Comparison of ENCODE assay signal across 10 cellular contexts in the genomic region with DNA sequence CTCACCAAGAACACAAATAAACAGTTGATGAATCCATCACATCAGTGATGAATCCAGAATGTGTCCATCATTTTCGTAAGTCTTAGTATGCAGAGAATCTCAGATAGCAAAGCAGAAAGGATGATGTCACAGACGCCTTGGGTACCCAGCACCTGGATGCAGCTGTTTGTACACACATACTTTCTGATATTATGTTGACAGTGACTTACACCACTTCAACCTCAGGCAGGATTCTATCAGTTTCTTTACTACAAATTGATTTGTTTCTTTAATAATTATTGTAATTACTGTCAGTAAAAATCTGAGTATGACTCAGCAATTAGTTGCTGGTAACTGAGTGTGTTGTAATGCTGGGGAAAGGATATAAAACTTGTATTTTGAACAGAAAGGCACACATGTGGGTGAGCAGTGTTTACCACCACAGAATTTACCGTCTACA.
DNase-seq lines count a peak whose midpoint lies in the region; ATAC-seq, FAIRE-seq and TF ChIP-seq lines count a peak whose summit lies in the region.
"Had no signal": no experiment of that assay in that cellular context is flagged by ENCODE, and none has a peak within 500 bp of the region (broad histone marks: within the 10 kb centered on the region; RNA-seq: fewer than 3 reads in every experiment).

No MANE protein-coding gene starts in this region.

- WGBS in A549 (ENCODE audit: missing lambda C conversion rate): 70% methylated on average over 3 of the region's 3 CpGs

- H3K4me1 ChIP-seq in A549: peaks cover 26% of the 10 kb centered on the region
- peaks cover 59% of the 10 kb centered on the region for H3K4me1 ChIP-seq in CD4-positive, CD25-positive, alpha-beta regulatory T cell (ENCODE audit: control insufficient read depth, insufficient read depth, low read length, poor library complexity, severe bottlenecking)

- no peak for ATAC-seq in A549
- ATAC-seq in CD4-positive, CD25-positive, alpha-beta regulatory T cell (ENCODE audit: low read depth in 2 of 2): peak; percentile 30 to 41
- ATAC-seq in GM21717 (IDR thresholded peaks at IDR 0.05; ENCODE audit: unreplicated experiment): no peak

- TF ChIP-seq RAD21 in A549 (conservative IDR thresholded peaks at IDR 0.05 in 1 of 2, IDR thresholded peaks at IDR 0.05 in 1 of 2): no peak

- POLR2A ChIA-PET in A549 (lab: Yijun Ruan, JAX) (no interaction called here), RWPE1 (lab: Yijun Ruan, JAX; ENCODE audit: low non-redundant PET) (interaction anchor here (0.5 kb wide), 1 partner anchor 28 kb away, joined by 4 read pairs; no protein-coding TSS in a partner anchor)

- H3K4me3 ChIP-seq in A549 (no peak overlapping the region), epithelial cell of esophagus (ENCODE audit: low read length) (no peak overlapping the region)
- no peak overlapping the region for H3K4me3 ChIP-seq in CD4-positive, CD25-positive, alpha-beta regulatory T cell (ENCODE audit: low read depth, low read length)

- peaks cover 0 to 5% (median 3%) of the 10 kb centered on the region in 7 donors for H3K9me3 Mint-ChIP-seq in CD4-positive, CD25-positive, alpha-beta regulatory T cell

- H3K27me3 Mint-ChIP-seq in CD4-positive, CD25-positive, alpha-beta regulatory T cell: no peaks in the 10 kb centered on the region

- peaks cover 44 to 75% (median 54%) of the 10 kb centered on the region in 4 donors for H3K4me1 Mint-ChIP-seq in CD4-positive, CD25-positive, alpha-beta regulatory T cell

- H3K4me3 Mint-ChIP-seq in CD4-positive, CD25-positive, alpha-beta regulatory T cell: peak overlapping the region; percentile 1 to 53 (median 34)

- H3K27ac ChIP-seq in A549: peak overlapping the region; percentile 38 to 75; a peak in 5 of 6 replicates
- H3K27ac ChIP-seq in CD4-positive, CD25-positive, alpha-beta regulatory T cell (ENCODE audit: insufficient read depth, low read length, poor library complexity, severe bottlenecking): peak overlapping the region; percentile 44
- peak overlapping the region; percentile 50 for H3K27ac ChIP-seq in RWPE1

- H3K36me3 Mint-ChIP-seq in CD4-positive, CD25-positive, alpha-beta regulatory T cell: peaks cover 23% of the 10 kb centered on the region

- TF ChIP-seq CTCF in A549 (IDR thresholded peaks at IDR 0.05) (no peak), RWPE1 (conservative IDR thresholded peaks at IDR 0.05; ENCODE audit: low read depth) (no peak), epithelial cell of esophagus (IDR thresholded peaks at IDR 0.05; ENCODE audit: insufficient read depth, low read depth, low read length, missing control alignments) (no peak)

- TF ChIP-seq POLR2A in A549 (IDR thresholded peaks at IDR 0.05; ENCODE audit: low read length): no peak

- no peaks in the 10 kb centered on the region for H3K27me3 ChIP-seq in CD4-positive, CD25-positive, alpha-beta regulatory T cell (ENCODE audit: control insufficient read depth, insufficient read depth, low read length)

- H3K9me3 ChIP-seq in A549: no peaks in the 10 kb centered on the region; the same call in 2 of the 3 replicates
- no peaks in the 10 kb centered on the region for H3K9me3 ChIP-seq in CD4-positive, CD25-positive, alpha-beta regulatory T cell (ENCODE audit: control insufficient read depth in 2 of 2, low read length in 2 of 2)

- CTCF ChIA-PET in A549 (lab: Yijun Ruan, JAX) (interaction anchor here (1.2 to 1.6 kb wide), 3 partner anchors 10 to 18 kb away, joined by 3 to 5 read pairs (median 4); no protein-coding TSS in a partner anchor), RWPE1 (lab: Yijun Ruan, JAX) (no interaction called here)

- DNase-seq in A549 (ENCODE audit: low read depth in 1 of 2, low spot score in 1 of 2) (no peak), RWPE1 (ENCODE audit: low spot score) (peak; percentile 6), epithelial cell of esophagus (ENCODE audit: low read depth) (peak; percentile 15), KG1 (lab: John Stamatoyannopoulos, UW) (no peak), globus pallidus (ENCODE audit: low spot score) (no peak)
- DNase-seq in CD4-positive, CD25-positive, alpha-beta regulatory T cell: peak in 2 of 3 donors; percentile 27 to 67
- no peak for DNase-seq in stimulated activated CD4-positive, alpha-beta T cell treated with anti-CD3 and anti-CD28 coated beads, Interleukin-2, amount 100 ng/mL, for 48 hours
- DNase-seq: activated effector memory CD4-positive, alpha-beta T cell treated with Interleukin-2 at 50 U/mL for 16 hours; NCI-H345 had no signal

- H3K36me3 ChIP-seq in CD4-positive, CD25-positive, alpha-beta regulatory T cell (ENCODE audit: control insufficient read depth, insufficient read depth, low read length): peaks cover 9% of the 10 kb centered on the region

- peak overlapping the region; percentile 8 to 87 (median 79) for H3K27ac Mint-ChIP-seq in CD4-positive, CD25-positive, alpha-beta regulatory T cell

- 0 out of 3 replicates have a peak overlapping the region, but pooled peaks have one; percentile 0 for H3K4me2 ChIP-seq in A549

- no peak for FAIRE-seq in A549 (lab: Jason Lieb, UNC)

- no peak for TF ChIP-seq EP300 in A549 (IDR thresholded peaks at IDR 0.05)

TF ChIP-seq in A549, 52 proteins besides CTCF, POLR2A, EP300 and RAD21:
- TF ChIP-seq SREBF2 (IDR thresholded peaks at IDR 0.05) (no peak), RFX5 (IDR thresholded peaks at IDR 0.05) (no peak), HMGXB4 (CRISPR knock-in tag; IDR thresholded peaks at IDR 0.05; ENCODE audit: borderline replicate concordance) (no peak), EHMT2 (IDR thresholded peaks at IDR 0.05; ENCODE audit: low read depth) (no peak), NFE2L2 (conservative IDR thresholded peaks at IDR 0.05; ENCODE audit: low read length) (peak; percentile 96), CEBPB (IDR thresholded peaks at IDR 0.05) (peak in 1 of 2 experiments; percentile 4; a peak in 1 of 4 replicates), RNF2 (IDR thresholded peaks at IDR 0.05; ENCODE audit: borderline replicate concordance, low read depth) (no peak), KDM1A (IDR thresholded peaks at IDR 0.05; ENCODE audit: low read depth) (no peak), MAZ (IDR thresholded peaks at IDR 0.05; ENCODE audit: borderline replicate concordance, low read depth, low read length) (no peak), MAFK (IDR thresholded peaks at IDR 0.05; ENCODE audit: partially characterized antibody) (peak; percentile 95)

Comparison
In these comparisons a context has a peak if more than half of its experiments do, and no peak if none do; other contexts are left out.
1. ATAC-seq: peak in CD4-positive, CD25-positive, alpha-beta regulatory T cell (2 of 2); none in A549 (0 of 2) and GM21717 (single experiment).
2. DNase-seq: peak in CD4-positive, CD25-positive, alpha-beta regulatory T cell (2 of 3), RWPE1 (single experiment) and epithelial cell of esophagus (single experiment); none in A549 (0 of 2), KG1 (single experiment), globus pallidus (single experiment) and stimulated activated CD4-positive, alpha-beta T cell treated with anti-CD3 and anti-CD28 coated beads, Interleukin-2, amount 100 ng/mL, for 48 hours (0 of 2).
3. Peak in every context shown above with its lines, with median percentiles within 50 percentile points of each other: H3K27ac ChIP-seq.